23 cellular contexts compared by ENCODE assay signal in the genomic region with DNA sequence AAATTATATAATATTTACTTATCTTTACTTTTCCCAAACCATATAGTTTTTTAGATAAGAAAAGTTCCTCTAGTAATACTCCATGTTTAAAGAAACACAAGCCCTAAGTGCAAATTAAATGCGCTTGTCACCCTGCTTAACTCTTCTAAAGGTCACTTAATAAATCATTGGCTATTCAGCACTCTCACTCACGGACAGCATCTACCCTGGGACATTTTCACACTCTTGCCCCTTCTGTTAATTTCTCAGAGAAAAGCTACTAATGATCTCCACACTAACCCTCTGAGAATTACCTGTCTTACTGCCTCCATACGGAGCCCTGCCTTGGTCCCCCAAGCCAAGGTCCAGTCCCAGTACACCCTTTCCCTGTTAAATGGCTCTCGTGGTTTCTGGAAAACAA.
A peak's percentile ranks its signal among the peaks of the same experiment; 100 is the strongest.
DNase-seq lines count a peak whose midpoint lies in the region; ATAC-seq, FAIRE-seq and TF ChIP-seq lines count a peak whose summit lies in the region.
"Had no signal": no experiment of that assay in that cellular context is flagged by ENCODE, and none has a peak within 500 bp of the region (broad histone marks: within the 10 kb centered on the region; RNA-seq: fewer than 3 reads in every experiment).

No MANE protein-coding gene starts in this region.

- no TSS peak for BruUV-seq in HepG2 (replicated peaks; lab: Mats Ljungman, UMichigan)

- ATAC-seq in HepG2, result no peak

- POLR2A ChIA-PET in HepG2 (lab: Yijun Ruan, JAX), result no interaction called here

- H4K8ac ChIP-seq in mesenchymal stem cell (ENCODE audit: low read length), result no peak overlapping the region

- no peak overlapping the region for H3K4me2 ChIP-seq in HepG2 (ENCODE audit: low read depth, low read length)
- H3K4me2 ChIP-seq in mesenchymal stem cell (ENCODE audit: low read length, poor library complexity, severe bottlenecking), result no peak overlapping the region
- H3K4me2 ChIP-seq in osteoblast (ENCODE audit: insufficient read depth, low read length), result no peak overlapping the region
- H3K4me2 ChIP-seq: BLaER1, PC-9 had no signal

- no peaks in the 10 kb centered on the region for H3K27me3 ChIP-seq in liver (ENCODE audit: control insufficient read depth in 4 of 4, insufficient read depth in 4 of 4, low read length in 3 of 4)
- no peaks in the 10 kb centered on the region for H3K27me3 ChIP-seq in HepG2 (ENCODE audit: control insufficient read depth in 1 of 2, insufficient read depth in 2 of 2, low read length in 2 of 2)
- no peaks in the 10 kb centered on the region for H3K27me3 ChIP-seq in mesenchymal stem cell (ENCODE audit: control insufficient read depth in 1 of 2, insufficient read depth in 1 of 2, low read length in 2 of 2)
- no peaks in the 10 kb centered on the region for H3K27me3 ChIP-seq in osteoblast (ENCODE audit: insufficient read depth, low read length)
- H3K27me3 ChIP-seq: BLaER1 had no signal

- no peak overlapping the region for H3K4ac ChIP-seq in mesenchymal stem cell (ENCODE audit: low read depth in 1 of 2, low read length in 2 of 2)

- H3K18ac ChIP-seq in mesenchymal stem cell (ENCODE audit: low read depth in 1 of 2, low read length in 2 of 2), result no peak overlapping the region

- DNase-seq in HepG2 (ENCODE audit: low spot score) (no peak), RKO (ENCODE audit: low spot score) (peak; percentile 4), mesenchymal stem cell (no peak), osteoblast (ENCODE audit: insufficient read length, low spot score, missing footprints) (no peak), NCI-H446 (lab: John Stamatoyannopoulos, UW) (no peak), caudate nucleus (lab: John Stamatoyannopoulos, UW) (no peak)
- DNase-seq: CD4-positive, CD25-positive, alpha-beta regulatory T cell; DMS153; GOT3; MV-4-11; NCI-H1105; NCI-H1436 treated with DMSO at 0.1 percent for 48 hours; NCI-H187 treated with DMSO at 0.1 percent for 48 hours; NCI-H2107; NCI-H446 treated with DMSO at 0.1 percent for 48 hours; NCI-H526 treated with DMSO at 0.1 percent for 48 hours; PC-9; SHP77 had no signal

- in situ Hi-C loops in HepG2 (cut with HindIII; ENCODE audit: extremely low pct_ligation_motif_present, low pct_unique_long_range_greater_than_20kb), result no loop called here

- TF ChIP-seq RAD21 in liver (IDR thresholded peaks at IDR 0.05) (no peak), HepG2 (CRISPR knock-in tag; IDR thresholded peaks at IDR 0.05) (no peak)

- H3K27ac ChIP-seq in liver (ENCODE audit: low read depth in 1 of 2, low read length in 2 of 2) (no peak overlapping the region), HepG2 (ENCODE audit: extremely low read length, insufficient read depth, low read length) (no peak overlapping the region), mesenchymal stem cell (ENCODE audit: low read length, poor library complexity, severe bottlenecking) (no peak overlapping the region), osteoblast (ENCODE audit: low read depth, low read length) (no peak overlapping the region), caudate nucleus (ENCODE audit: low read depth, low read length) (no peak overlapping the region)
- H3K27ac ChIP-seq: BLaER1, PC-9, RWPE1 had no signal

- H3K9me3 ChIP-seq in liver (ENCODE audit: control insufficient read depth in 4 of 4, low read length in 3 of 4) (no peaks in the 10 kb centered on the region), HepG2 (ENCODE audit: low read length) (no peaks in the 10 kb centered on the region), mesenchymal stem cell (ENCODE audit: control insufficient read depth, low read length) (no peaks in the 10 kb centered on the region), osteoblast (ENCODE audit: low read depth, low read length) (no peaks in the 10 kb centered on the region)
- H3K9me3 ChIP-seq: BLaER1, HAP-1 had no signal

- 71% methylated on average over 4 of the region's 4 CpGs for WGBS in liver
- WGBS in HepG2 (ENCODE audit: low lambda C conversion rate), result 38% methylated on average over 4 of the region's 4 CpGs
- WGBS in mesenchymal stem cell, result 58% methylated on average over 4 of the region's 4 CpGs

- TF ChIP-seq EP300 in HepG2 (IDR thresholded peaks at IDR 0.05; ENCODE audit: low read depth in 2 of 2, low read length in 2 of 2) (no peak), HepG2 (CRISPR knock-in tag; IDR thresholded peaks at IDR 0.05; ENCODE audit: borderline replicate concordance) (no peak)

- FAIRE-seq in HepG2 (lab: Jason Lieb, UNC), result no peak
- FAIRE-seq: GM18507 had no signal

- no peaks in the 10 kb centered on the region for H3K36me3 ChIP-seq in liver (ENCODE audit: control insufficient read depth in 4 of 4, insufficient read depth in 3 of 4, low read depth in 1 of 4, low read length in 3 of 4)
- H3K36me3 ChIP-seq in HepG2 (replicated peaks in 1 of 2; ENCODE audit: control insufficient read depth in 1 of 2, insufficient read depth in 2 of 2, low read length in 2 of 2), result no peaks in the 10 kb centered on the region
- H3K36me3 ChIP-seq in mesenchymal stem cell (ENCODE audit: control insufficient read depth in 1 of 2, insufficient read depth in 2 of 2, low read depth in 1 of 2, low read length in 2 of 2), result no peaks in the 10 kb centered on the region
- no peaks in the 10 kb centered on the region for H3K36me3 ChIP-seq in osteoblast (ENCODE audit: insufficient read depth, low read length)
- H3K36me3 ChIP-seq: BLaER1, HAP-1 had no signal

- H4K91ac ChIP-seq in mesenchymal stem cell (ENCODE audit: low read length), result no peak overlapping the region

- no peak overlapping the region for H3K4me3 ChIP-seq in liver (ENCODE audit: low read depth in 1 of 3, low read length in 3 of 3)
- no peak overlapping the region for H3K4me3 ChIP-seq in HepG2 (replicated peaks in 1 of 3; ENCODE audit: insufficient read depth in 1 of 3, low read depth in 2 of 3, low read length in 3 of 3)
- peak overlapping the region in 1 of 2 experiments; percentile 9 for H3K4me3 ChIP-seq in mesenchymal stem cell (ENCODE audit: insufficient read depth in 1 of 2, low read depth in 1 of 2, low read length in 2 of 2)
- no peak overlapping the region for H3K4me3 ChIP-seq in osteoblast (ENCODE audit: insufficient read depth, low read length)
- H3K4me3 ChIP-seq: BLaER1, HAP-1, PC-9 had no signal

- no peaks in the 10 kb centered on the region for H3K79me2 ChIP-seq in HepG2 (ENCODE audit: insufficient read depth, low read length)
- H3K79me2 ChIP-seq in osteoblast (ENCODE audit: insufficient read depth, low read length), result no peaks in the 10 kb centered on the region

- H3K14ac ChIP-seq in mesenchymal stem cell (ENCODE audit: low read length in 2 of 2), result no peak overlapping the region

- H2BK12ac ChIP-seq in mesenchymal stem cell (ENCODE audit: low read length in 2 of 2), result no peak overlapping the region

- no peaks in the 10 kb centered on the region for H3K79me1 ChIP-seq in mesenchymal stem cell (replicated peaks; ENCODE audit: low read length, poor library complexity, severe bottlenecking)

- TF ChIP-seq CTCF in liver (IDR thresholded peaks at IDR 0.05; ENCODE audit: low read depth, low read length, missing input control) (no peak), HepG2 (CRISPR knock-in tag; IDR thresholded peaks at IDR 0.05) (no peak), osteoblast (IDR thresholded peaks at IDR 0.05; ENCODE audit: extremely low read depth, low read depth, low read length) (no peak)

- CTCF ChIA-PET in HepG2 (lab: Yijun Ruan, JAX; ENCODE audit: low intra/inter-chr PET ratio, low total read pairs), result no interaction called here

- H4K20me1 ChIP-seq in HepG2 (ENCODE audit: insufficient read depth, low read length) (no peaks in the 10 kb centered on the region), osteoblast (ENCODE audit: insufficient read depth, low read length) (no peaks in the 10 kb centered on the region)
- H4K20me1 ChIP-seq: BLaER1 had no signal

- H2BK120ac ChIP-seq in mesenchymal stem cell (ENCODE audit: low read depth, low read length), result no peak overlapping the region

- H2BK15ac ChIP-seq in mesenchymal stem cell (ENCODE audit: low read depth, poor library complexity, severe bottlenecking), result no peak overlapping the region

- H2BK5ac ChIP-seq in mesenchymal stem cell (ENCODE audit: low read depth, low read length, poor library complexity, severe bottlenecking), result no peak overlapping the region

- TF ChIP-seq POLR2A in HepG2 (IDR thresholded peaks at IDR 0.05; ENCODE audit: insufficient read depth in 1 of 2, low read depth in 2 of 2, low read length in 2 of 2), result no peak

- intact Hi-C loops in HepG2 (cut with micrococcal nuclease; ENCODE audit: unreplicated experiment), result no loop called here

- H2AFZ ChIP-seq in HepG2 (ENCODE audit: low read length) (no peak overlapping the region), mesenchymal stem cell (ENCODE audit: low read depth, low read length) (no peak overlapping the region), osteoblast (ENCODE audit: low read length) (no peak overlapping the region)
- H2AFZ ChIP-seq: PC-9 had no signal

- H3K9ac ChIP-seq in liver (ENCODE audit: low read depth in 1 of 2, low read length in 2 of 2) (no peak overlapping the region), HepG2 (ENCODE audit: insufficient read depth, low read depth, low read length) (no peak overlapping the region), mesenchymal stem cell (ENCODE audit: low read length) (peak overlapping the region; percentile 64)
- H3K9ac ChIP-seq: BLaER1 had no signal

- H3K23ac ChIP-seq in mesenchymal stem cell (ENCODE audit: low read length in 2 of 2), result no peak overlapping the region

- H2AK5ac ChIP-seq in mesenchymal stem cell (ENCODE audit: low read length, severe bottlenecking), result no peak overlapping the region

- no peaks in the 10 kb centered on the region for H3K4me1 ChIP-seq in liver (ENCODE audit: control insufficient read depth in 4 of 4, insufficient read depth in 4 of 4, low read length in 3 of 4)
- H3K4me1 ChIP-seq in HepG2 (ENCODE audit: insufficient read depth, low read length), result no peaks in the 10 kb centered on the region
- no peaks in the 10 kb centered on the region for H3K4me1 ChIP-seq in mesenchymal stem cell (ENCODE audit: control insufficient read depth, insufficient read depth, low read depth, low read length)
- peaks cover 15% of the 10 kb centered on the region for H3K4me1 ChIP-seq in osteoblast (ENCODE audit: insufficient read depth, low read length)
- H3K4me1 ChIP-seq: HAP-1 had no signal

TF ChIP-seq in liver, 16 proteins besides CTCF, POLR2A, EP300 and RAD21 (continues in another document):
- no peak for TF ChIP-seq FOXA1 (IDR thresholded peaks at IDR 0.05)

TF ChIP-seq in HepG2, 621 proteins besides CTCF, POLR2A, EP300 and RAD21 (continues in another document):
- TF ChIP-seq, protein P1, sequence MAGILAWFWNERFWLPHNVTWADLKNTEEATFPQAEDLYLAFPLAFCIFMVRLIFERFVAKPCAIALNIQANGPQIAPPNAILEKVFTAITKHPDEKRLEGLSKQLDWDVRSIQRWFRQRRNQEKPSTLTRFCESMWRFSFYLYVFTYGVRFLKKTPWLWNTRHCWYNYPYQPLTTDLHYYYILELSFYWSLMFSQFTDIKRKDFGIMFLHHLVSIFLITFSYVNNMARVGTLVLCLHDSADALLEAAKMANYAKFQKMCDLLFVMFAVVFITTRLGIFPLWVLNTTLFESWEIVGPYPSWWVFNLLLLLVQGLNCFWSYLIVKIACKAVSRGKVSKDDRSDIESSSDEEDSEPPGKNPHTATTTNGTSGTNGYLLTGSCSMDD (CRISPR knock-in tag; IDR thresholded peaks at IDR 0.05), result no peak
- no peak for TF ChIP-seq FOSL1 (CRISPR knock-in tag; IDR thresholded peaks at IDR 0.05; ENCODE audit: borderline replicate concordance)
